ENCODE assay signal across 16 cellular contexts in the genomic region with DNA sequence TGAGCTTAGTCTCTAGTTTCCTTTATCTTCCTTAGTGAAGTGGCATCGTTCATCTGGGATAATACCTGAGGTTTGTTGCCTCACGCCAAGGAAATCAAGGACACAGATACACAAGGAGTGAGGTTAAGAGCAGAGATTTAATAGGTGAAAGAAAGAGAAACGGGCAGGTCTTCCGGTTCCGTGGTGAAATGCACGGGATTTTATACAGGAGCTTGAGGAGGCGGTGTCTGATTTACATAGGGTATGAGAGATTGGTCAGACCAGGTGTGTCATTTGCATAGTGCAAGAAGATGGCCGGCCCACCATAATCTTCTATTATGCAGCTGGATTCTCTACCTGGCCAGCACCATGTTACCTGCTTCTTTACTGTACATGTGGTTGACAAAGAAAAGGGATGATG. TPM values are rescaled to one million over a fixed set of nuclear protein-coding genes. Genes with fewer than 3 reads are reported as not detected.
DNase-seq lines count a peak whose midpoint lies in the region; ATAC-seq and TF ChIP-seq lines count a peak whose summit lies in the region.
"Had no signal": no experiment of that assay in that cellular context is flagged by ENCODE, and none has a peak within 500 bp of the region (broad histone marks: within the 10 kb centered on the region; RNA-seq: fewer than 3 reads in every experiment).

No MANE protein-coding gene starts in this region.

- H2AFZ ChIP-seq in smooth muscle cell (ENCODE audit: low read depth) = no peak overlapping the region
- H2AFZ ChIP-seq: parathyroid adenoma had no signal

- H3K4me1 ChIP-seq in mesendoderm (ENCODE audit: control insufficient read depth, low read depth, low read length) (no peaks in the 10 kb centered on the region), smooth muscle cell (ENCODE audit: low read depth) (no peaks in the 10 kb centered on the region)
- H3K4me1 ChIP-seq: left lung, parathyroid adenoma, tibial nerve had no signal

- no peak overlapping the region for H3K4me2 ChIP-seq in mesendoderm (ENCODE audit: low read length)
- H3K4me2 ChIP-seq in smooth muscle cell = no peak overlapping the region

- no peak for TF ChIP-seq CTCF in smooth muscle cell (IDR thresholded peaks at IDR 0.05; ENCODE audit: borderline replicate concordance, insufficient read depth, poor library complexity, severe bottlenecking)
- no peak for TF ChIP-seq CTCF in glutamatergic neuron (IDR thresholded peaks at IDR 0.05; ENCODE audit: partially characterized antibody, unreplicated experiment)

- H3K9me3 Mint-ChIP-seq in natural killer cell treated with Interleukin-12 subunit alpha and Interleukin-12 subunit beta and Interleukin-15 and Interleukin-18, amount 100 ng/mL, for 72 hours = no peaks in the 10 kb centered on the region
- peaks cover 2% of the 10 kb centered on the region for H3K9me3 Mint-ChIP-seq in glutamatergic neuron (ENCODE audit: unreplicated experiment)

- no peak overlapping the region for H2BK120ac ChIP-seq in mesendoderm (ENCODE audit: low read depth, low read length)

- H3K27me3 ChIP-seq in mesendoderm (ENCODE audit: insufficient read depth, low read length, poor library complexity) (no peaks in the 10 kb centered on the region), smooth muscle cell (ENCODE audit: low read depth) (no peaks in the 10 kb centered on the region)
- H3K27me3 ChIP-seq: left lung, tibial nerve had no signal

- H3K4me3 ChIP-seq in mesendoderm (ENCODE audit: low read length) (no peak overlapping the region), smooth muscle cell (no peak overlapping the region)
- H3K4me3 ChIP-seq: left lung, tibial nerve had no signal

- no peak overlapping the region for H3K56ac ChIP-seq in mesendoderm (ENCODE audit: low read length)

- peaks cover 7% of the 10 kb centered on the region for H3F3A ChIP-seq in smooth muscle cell (ENCODE audit: low read depth)

- no peaks in the 10 kb centered on the region for H4K20me1 ChIP-seq in smooth muscle cell (ENCODE audit: low read depth)

- no peaks in the 10 kb centered on the region for H3K79me1 ChIP-seq in mesendoderm (ENCODE audit: low read length)

- no peak overlapping the region for H2BK15ac ChIP-seq in mesendoderm (replicated peaks; ENCODE audit: low read depth)

- no peaks in the 10 kb centered on the region for H3K4me1 Mint-ChIP-seq in natural killer cell treated with Interleukin-12 subunit alpha and Interleukin-12 subunit beta and Interleukin-15 and Interleukin-18, amount 100 ng/mL, for 72 hours (ENCODE audit: low read depth in 2 of 2)
- H3K4me1 Mint-ChIP-seq in glutamatergic neuron (ENCODE audit: low read depth, unreplicated experiment) = peaks cover 8% of the 10 kb centered on the region

- in situ Hi-C loops in T47D (cut with HindIII; ENCODE audit: low pct_unique_long_range_greater_than_20kb, low sequenced_read_pairs) = no loop called here

- no peak overlapping the region for H3K4ac ChIP-seq in mesendoderm (ENCODE audit: low read depth, low read length)

- H4K8ac ChIP-seq in mesendoderm (ENCODE audit: low read depth, low read length) = no peak overlapping the region

- no peaks in the 10 kb centered on the region for H3K9me3 ChIP-seq in smooth muscle cell (replicated peaks; ENCODE audit: low read depth)
- H3K9me3 ChIP-seq: left lung, tibial nerve had no signal

- H4K5ac ChIP-seq in mesendoderm (ENCODE audit: low read length) = no peak overlapping the region

- no peak overlapping the region for H3K4me3 Mint-ChIP-seq in natural killer cell treated with Interleukin-12 subunit alpha and Interleukin-12 subunit beta and Interleukin-15 and Interleukin-18, amount 100 ng/mL, for 72 hours
- H3K4me3 Mint-ChIP-seq in glutamatergic neuron (ENCODE audit: unreplicated experiment) = no peak overlapping the region
- H3K4me3 Mint-ChIP-seq: activated CD4-positive, alpha-beta T cell treated with anti-CD3 and anti-CD28 coated beads for 36 hours had no signal

- no peaks in the 10 kb centered on the region for H3K36me3 Mint-ChIP-seq in natural killer cell treated with Interleukin-12 subunit alpha and Interleukin-12 subunit beta and Interleukin-15 and Interleukin-18, amount 100 ng/mL, for 72 hours
- no peaks in the 10 kb centered on the region for H3K36me3 Mint-ChIP-seq in glutamatergic neuron (ENCODE audit: unreplicated experiment)

- DNase-seq in HT-29 (ENCODE audit: low spot score) = peak; percentile 64
- DNase-seq in NCI-H2227 treated with DMSO at 0.1 percent for 48 hours (lab: John Stamatoyannopoulos, UW) = peak; percentile 21
- DNase-seq in T47D (ENCODE audit: low read depth in 1 of 2, low spot score in 1 of 2) = peak; percentile 20 to 88
- peak; percentile 14 for DNase-seq in mesendoderm
- DNase-seq in smooth muscle cell (lab: John Stamatoyannopoulos, UW; ENCODE audit: unreplicated experiment) = no peak
- no peak for DNase-seq in natural killer cell treated with Interleukin-12 subunit alpha and Interleukin-12 subunit beta and Interleukin-15 and Interleukin-18, amount 100 ng/mL, for 72 hours (ENCODE audit: low spot score)
- DNase-seq in glutamatergic neuron = no peak
- DNase-seq: activated CD4-positive, alpha-beta T cell treated with anti-CD3 and anti-CD28 coated beads for 36 hours; activated naive CD4-positive, alpha-beta T cell; left lung; NCI-H2081; SHP77 treated with DMSO at 0.1 percent for 48 hours; T-helper 9 cell had no signal

- no peaks in the 10 kb centered on the region for H3K36me3 ChIP-seq in mesendoderm (ENCODE audit: control insufficient read depth, insufficient read depth, low read length)
- peaks cover 4% of the 10 kb centered on the region for H3K36me3 ChIP-seq in smooth muscle cell (ENCODE audit: low read depth)

- H2AK5ac ChIP-seq in mesendoderm (ENCODE audit: low read length) = no peak overlapping the region

- H3K27ac Mint-ChIP-seq in natural killer cell treated with Interleukin-12 subunit alpha and Interleukin-12 subunit beta and Interleukin-15 and Interleukin-18, amount 100 ng/mL, for 72 hours = no peak overlapping the region
- H3K27ac Mint-ChIP-seq in glutamatergic neuron (ENCODE audit: unreplicated experiment) = no peak overlapping the region
- H3K27ac Mint-ChIP-seq: activated CD4-positive, alpha-beta T cell treated with anti-CD3 and anti-CD28 coated beads for 36 hours had no signal

- no peak for ATAC-seq in natural killer cell treated with Interleukin-12 subunit alpha and Interleukin-12 subunit beta and Interleukin-15 and Interleukin-18, amount 100 ng/mL, for 72 hours
- no peak for ATAC-seq in HG03457 (IDR thresholded peaks at IDR 0.05; ENCODE audit: unreplicated experiment)
- ATAC-seq: activated CD4-positive, alpha-beta T cell treated with anti-CD3 and anti-CD28 coated beads for 36 hours; left lung had no signal

- H3K27me3 Mint-ChIP-seq in natural killer cell treated with Interleukin-12 subunit alpha and Interleukin-12 subunit beta and Interleukin-15 and Interleukin-18, amount 100 ng/mL, for 72 hours = peaks cover 0 to 5% of the 10 kb centered on the region in 2 donors
- peaks cover 2% of the 10 kb centered on the region for H3K27me3 Mint-ChIP-seq in glutamatergic neuron (ENCODE audit: unreplicated experiment)

- H3K79me2 ChIP-seq in mesendoderm (ENCODE audit: control insufficient read depth, insufficient read depth, low read length) (no peaks in the 10 kb centered on the region), smooth muscle cell (ENCODE audit: low read depth) (no peaks in the 10 kb centered on the region)
- H3K79me2 ChIP-seq: parathyroid adenoma had no signal

- no peak overlapping the region for H3K27ac ChIP-seq in mesendoderm (ENCODE audit: low read depth, low read length)
- no peak overlapping the region for H3K27ac ChIP-seq in smooth muscle cell (ENCODE audit: low read depth)
- H3K27ac ChIP-seq: left lung, parathyroid adenoma, tibial nerve had no signal

- no peak overlapping the region for H3K18ac ChIP-seq in mesendoderm (ENCODE audit: low read length)

- H2BK5ac ChIP-seq in mesendoderm (ENCODE audit: low read length) = no peak overlapping the region

- H3K9ac ChIP-seq in mesendoderm (ENCODE audit: low read length) = no peak overlapping the region
- H3K9ac ChIP-seq in smooth muscle cell (ENCODE audit: low read depth) = no peak overlapping the region
- H3K9ac ChIP-seq: parathyroid adenoma had no signal

- H3K23ac ChIP-seq in mesendoderm (ENCODE audit: low read length) = no peak overlapping the region

- no CpG with 5 or more reads among the region's 8 CpGs for WGBS in mesendoderm (ENCODE audit: extremely low coverage, insufficient coverage, low lambda C conversion rate)
- 85% methylated on average over 8 of the region's 8 CpGs for WGBS in smooth muscle cell (ENCODE audit: low lambda C conversion rate)

RNA-seq across cellular contexts. Expression of a gene that starts 17.2 kb away (rescaled TPM):
- total RNA-seq in HT-29 (2014; rRNA removed; shearing (Covaris generic)) = 3.8 and 5.1 TPM in 2 replicates
- polyA plus RNA-seq in mesendoderm (2013, experiment 1 of 2) = 0.72 TPM
- polyA plus RNA-seq in mesendoderm (2013, experiment 2 of 2) = 0.71 TPM
- total RNA-seq in smooth muscle cell (98.1 and 114 TPM in 2 replicates), glutamatergic neuron (ENCODE audit: unreplicated experiment) (16.9 TPM)
- polyA plus RNA-seq in smooth muscle cell = 26.9 and 46.9 TPM in 2 replicates
- total RNA-seq in natural killer cell treated with Interleukin-12 subunit alpha and Interleukin-12 subunit beta and Interleukin-15 and Interleukin-18, amount 100 ng/mL, for 72 hours = 1 to 10 TPM in 1 of 2 donors, under 1 TPM in 1; 0.64 to 1.4 TPM

Comparison
In these comparisons a context has a peak if more than half of its experiments do, and no peak if none do; other contexts are left out.
1. DNase-seq: peak in HT-29 (single experiment), NCI-H2227 treated with DMSO at 0.1 percent for 48 hours (single experiment), T47D (2 of 2) and mesendoderm (single experiment); none in smooth muscle cell (single experiment), natural killer cell treated with Interleukin-12 subunit alpha and Interleukin-12 subunit beta and Interleukin-15 and Interleukin-18, amount 100 ng/mL, for 72 hours (single experiment) and glutamatergic neuron (single experiment).